8 cellular contexts compared by ENCODE assay signal in genomic region chr14:74018704-74019407, GRCh38. TPM values are rescaled to one million over a fixed set of nuclear protein-coding genes. Genes with fewer than 3 reads are reported as not detected.
DNase-seq lines count a peak whose midpoint lies in the region; ATAC-seq and TF ChIP-seq lines count a peak whose summit lies in the region.

BBOF1 (plus strand) TSS chr14:74019349; CDS start chr14:74019479, 130 bp downstream.
ENTPD5 (minus strand) TSS chr14:74019288; CDS start chr14:73988102, 31,186 bp downstream.

- peak; percentile 93 for ATAC-seq in GM18909 (IDR thresholded peaks at IDR 0.05; ENCODE audit: poor library complexity, unreplicated experiment)
- peak; percentile 81 for ATAC-seq in HG03139 (IDR thresholded peaks at IDR 0.05; ENCODE audit: unreplicated experiment)
- ATAC-seq in activated CD4-positive, CD25-positive, alpha-beta regulatory T cell treated with anti-CD3 and anti-CD28 coated beads, Interleukin-2, amount 50 U/mL, for 24 hours, result peak; percentile 94 to 95
- peak; percentile 95 for ATAC-seq in central memory CD8-positive, alpha-beta T cell (replicated peaks; ENCODE audit: extremely low read depth, poor library complexity, severe bottlenecking)

- no peaks in the 10 kb centered on the region for H3K27me3 Mint-ChIP-seq in central memory CD8-positive, alpha-beta T cell

- peaks cover 11% of the 10 kb centered on the region for H3K36me3 Mint-ChIP-seq in central memory CD8-positive, alpha-beta T cell (ENCODE audit: insufficient read depth)

- no peaks in the 10 kb centered on the region for H3K36me3 ChIP-seq in kidney epithelial cell (ENCODE audit: control insufficient read depth, insufficient read depth, low read length)

- H3K9me3 Mint-ChIP-seq in central memory CD8-positive, alpha-beta T cell, result no peaks in the 10 kb centered on the region

- H3K27ac Mint-ChIP-seq in central memory CD8-positive, alpha-beta T cell (ENCODE audit: low read depth), result peak within 1 kb of the TSS; percentile 96

- no peak for TF ChIP-seq CTCF in AG04449 (IDR thresholded peaks at IDR 0.05; ENCODE audit: insufficient read depth, low read length, missing control alignments)
- TF ChIP-seq CTCF in kidney epithelial cell (IDR thresholded peaks at IDR 0.05; ENCODE audit: insufficient read depth, low read length, poor library complexity, severe bottlenecking), result no peak

- H3K27me3 ChIP-seq in kidney epithelial cell (ENCODE audit: control insufficient read depth, insufficient read depth, low read length), result no peaks in the 10 kb centered on the region

- H3K4me3 ChIP-seq in AG04449 (ENCODE audit: low read depth, low read length) (peak within 1 kb of the TSS; percentile 86), kidney epithelial cell (ENCODE audit: low read depth, low read length) (peak within 1 kb of the TSS; percentile 83)

- H3K4me3 Mint-ChIP-seq in central memory CD8-positive, alpha-beta T cell, result peak within 1 kb of the TSS; percentile 85

- H3K4me1 Mint-ChIP-seq in central memory CD8-positive, alpha-beta T cell, result peaks cover 11% of the 10 kb centered on the region

- CTCF ChIA-PET in AG04449 (lab: Yijun Ruan, JAX), result interaction anchor here (0.6 to 1.6 kb wide), 4 partner anchors 12 to 302 kb away, joined by 3 read pairs; no protein-coding TSS in a partner anchor

- POLR2A ChIA-PET in AG04449 (lab: Yijun Ruan, JAX), result interaction anchor here (0.6 to 1.8 kb wide), 7 partner anchors 8 to 84 kb away, joined by 3 to 6 read pairs (median 3); partner anchors contain the start of genes COQ6 and FAM161B

- DNase-seq in AG04449 (ENCODE audit: low read depth, low spot score) (peak; percentile 16), NCI-H345 treated with DMSO at 0.1 percent for 48 hours (lab: John Stamatoyannopoulos, UW; ENCODE audit: unreplicated experiment) (peak; percentile 78), kidney epithelial cell (ENCODE audit: low read depth) (no peak)
- peak; percentile 75 to 80 for DNase-seq in central memory CD8-positive, alpha-beta T cell (ENCODE audit: low spot score in 2 of 2)
- DNase-seq in stimulated activated CD4-positive, alpha-beta T cell treated with anti-CD3 and anti-CD28 coated beads, Interleukin-15, amount 100 ng/mL, for 1 hour (ENCODE audit: low read depth in 1 of 2, low spot score in 1 of 2), result peak; percentile 73 to 77

RNA-seq across cellular contexts. Expression of gene BBOF1, which starts in this region (rescaled TPM):
- 6.7 and 9.2 TPM in 2 replicates for total RNA-seq in kidney epithelial cell

RNA-seq across cellular contexts. Expression of gene ENTPD5, which starts in this region (rescaled TPM):
- 11.4 and 13.7 TPM in 2 replicates for total RNA-seq in kidney epithelial cell
